Comparison of ENCODE assay signal across 1 cellular context in the genomic region with DNA sequence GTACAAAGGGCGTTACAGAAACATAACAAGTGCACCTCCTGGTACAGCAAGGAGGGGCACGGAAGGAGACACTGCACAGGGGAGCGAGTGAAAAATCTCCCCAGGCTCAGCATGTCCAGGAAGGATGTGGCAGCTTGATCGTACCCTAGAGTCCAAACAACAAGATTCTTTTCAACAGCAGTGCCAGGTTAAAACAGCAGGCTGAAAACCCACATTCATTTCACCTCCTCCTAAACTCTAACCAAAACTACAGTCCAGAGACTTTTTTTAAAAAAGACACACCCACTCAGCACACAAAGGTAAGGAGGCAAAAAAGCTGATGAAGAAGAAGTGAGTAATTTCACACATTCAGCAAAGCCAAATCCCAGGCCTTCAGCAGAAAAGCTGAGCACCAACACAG.
TF ChIP-seq lines count a peak whose summit lies in the region.

No MANE protein-coding gene starts in this region.

TF ChIP-seq in WTC11, 78 proteins besides CTCF, POLR2A, EP300 and RAD21 (continued from another document):
- TF ChIP-seq EMX1 (CRISPR knock-in tag; IDR thresholded peaks at IDR 0.05) (no peak), SMAD4 (CRISPR knock-in tag; IDR thresholded peaks at IDR 0.05) (no peak), IRF2 (CRISPR knock-in tag; IDR thresholded peaks at IDR 0.05; ENCODE audit: borderline replicate concordance, low read depth) (no peak), JAZF1 (CRISPR knock-in tag; IDR thresholded peaks at IDR 0.05) (no peak), AR (CRISPR knock-in tag; IDR thresholded peaks at IDR 0.05) (no peak)
- TF ChIP-seq, protein P1, sequence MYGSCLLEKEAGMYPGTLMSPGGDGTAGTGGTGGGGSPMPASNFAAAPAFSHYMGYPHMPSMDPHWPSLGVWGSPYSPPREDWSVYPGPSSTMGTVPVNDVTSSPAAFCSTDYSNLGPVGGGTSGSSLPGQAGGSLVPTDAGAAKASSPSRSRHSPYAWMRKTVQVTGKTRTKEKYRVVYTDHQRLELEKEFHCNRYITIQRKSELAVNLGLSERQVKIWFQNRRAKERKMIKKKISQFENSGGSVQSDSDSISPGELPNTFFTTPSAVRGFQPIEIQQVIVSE (CRISPR knock-in tag; IDR thresholded peaks at IDR 0.05; ENCODE audit: borderline replicate concordance), result no peak
